16 cellular contexts compared by ENCODE assay signal in genomic region chr2:146634256-146635068, GRCh38.
DNase-seq lines count a peak whose midpoint lies in the region; ATAC-seq and TF ChIP-seq lines count a peak whose summit lies in the region.
"Had no signal": no experiment of that assay in that cellular context is flagged by ENCODE, and none has a peak within 500 bp of the region (broad histone marks: within the 10 kb centered on the region; RNA-seq: fewer than 3 reads in every experiment).

No MANE protein-coding gene starts in this region.

- DNase-seq in ACHN (peak; percentile 97), HFFc6 (peak; percentile 69), amniotic epithelial cell (ENCODE audit: low read depth) (peak; percentile 67), hepatic stellate cell (ENCODE audit: low spot score) (peak; percentile 10), NCI-H2029 (lab: John Stamatoyannopoulos, UW) (no peak), left lobe of liver (ENCODE audit: low spot score) (no peak)
- DNase-seq in activated effector memory CD4-positive, alpha-beta T cell treated with anti-CD3 and anti-CD28 coated beads, Interleukin-2, amount 50 U/mL, for 16 hours: no peak
- DNase-seq: activated CD4-positive, CD25-positive, alpha-beta regulatory T cell; activated T-cell treated with anti-CD3 and anti-CD28 coated beads, Interleukin-2, amount 50 U/mL, for 1 hour; amniotic stem cell; NCI-H1694; ovary; stimulated activated CD8-positive, alpha-beta memory T cell treated with anti-CD3 and anti-CD28 coated beads, Interleukin-4, amount 100 ng/mL, for 48 hours; uterus had no signal

- H3K9me3 Mint-ChIP-seq in HFFc6: no peaks in the 10 kb centered on the region

- H3K4me1 Mint-ChIP-seq in HFFc6 (ENCODE audit: low read depth): peaks cover 15% of the 10 kb centered on the region
- H3K4me1 Mint-ChIP-seq: B cell had no signal

- in situ Hi-C loops in ACHN (cut with HindIII; ENCODE audit: low pct_ligation_motif_present, low pct_unique_long_range_greater_than_20kb, low sequenced_read_pairs): no loop called here

- peak overlapping the region; percentile 37; the same call in 1 of the 2 replicates for H3K27ac Mint-ChIP-seq in HFFc6
- H3K27ac Mint-ChIP-seq: B cell had no signal

- TF ChIP-seq CTCF in HFFc6 (IDR thresholded peaks at IDR 0.05): no peak

- peak overlapping the region; percentile 44; the same call in 1 of the 2 replicates for H3K4me3 Mint-ChIP-seq in HFFc6
- H3K4me3 Mint-ChIP-seq: B cell had no signal

- ATAC-seq in left lobe of liver (no peak), HG03280 (IDR thresholded peaks at IDR 0.05; ENCODE audit: unreplicated experiment) (no peak)

- no peaks in the 10 kb centered on the region for H3K27me3 Mint-ChIP-seq in HFFc6 (ENCODE audit: insufficient read depth)
- H3K27me3 Mint-ChIP-seq: B cell had no signal

- no peaks in the 10 kb centered on the region for H3K36me3 Mint-ChIP-seq in HFFc6 (ENCODE audit: low read depth)

Comparison
In these comparisons a context has a peak if more than half of its experiments do, and no peak if none do; other contexts are left out.
1. DNase-seq: peak in ACHN (single experiment), HFFc6 (single experiment), amniotic epithelial cell (single experiment) and hepatic stellate cell (single experiment); none in NCI-H2029 (single experiment), left lobe of liver (single experiment) and activated effector memory CD4-positive, alpha-beta T cell treated with anti-CD3 and anti-CD28 coated beads, Interleukin-2, amount 50 U/mL, for 16 hours (single experiment).